ENCODE assay signal across 8 cellular contexts in genomic region chr22:40950888-40951794, GRCh38. TPM values are rescaled to one million over a fixed set of nuclear protein-coding genes. Genes with fewer than 3 reads are reported as not detected.
DNase-seq lines count a peak whose midpoint lies in the region; ATAC-seq and TF ChIP-seq lines count a peak whose summit lies in the region.

RBX1 (plus strand) TSS chr22:40951378; CDS start chr22:40951399, 21 bp downstream.

- H3K9ac ChIP-seq in mucosa of stomach (ENCODE audit: low read length) = peak within 1 kb of the TSS; percentile 95

- peak; percentile 70 for ATAC-seq in GM21717 (IDR thresholded peaks at IDR 0.05; ENCODE audit: unreplicated experiment)
- ATAC-seq in activated T-cell treated with anti-CD3 and anti-CD28 coated beads, Interleukin-2, amount 50 U/mL, for 4 hours = peak; percentile 85 to 87

- in situ Hi-C loops in KBM-7 (cut with MboI; ENCODE audit: low pct_unique_long_range_greater_than_20kb, low sequenced_read_pairs) = no loop called here

- H3K36me3 ChIP-seq in esophagus (ENCODE audit: control insufficient read depth in 2 of 2, insufficient read depth in 2 of 2, low read length in 1 of 2) = no peaks in the 10 kb centered on the region
- no peaks in the 10 kb centered on the region for H3K36me3 ChIP-seq in mucosa of stomach (ENCODE audit: control insufficient read depth, insufficient read depth, low read length)

- peaks cover 27% of the 10 kb centered on the region for H3K4me1 Mint-ChIP-seq in activated T-cell treated with anti-CD3 and anti-CD28 coated beads, Interleukin-2, amount 50 U/mL, for 4 hours (ENCODE audit: low read depth)

- no peaks in the 10 kb centered on the region for H3K4me1 ChIP-seq in esophagus (ENCODE audit: control insufficient read depth in 2 of 2, insufficient read depth in 2 of 2, low read length in 1 of 2)
- peaks cover 11% of the 10 kb centered on the region for H3K4me1 ChIP-seq in mucosa of stomach (ENCODE audit: control insufficient read depth, insufficient read depth, low read length)

- peak within 1 kb of the TSS; percentile 94 to 96 for H3K27ac ChIP-seq in esophagus (ENCODE audit: low read depth in 2 of 2, low read length in 1 of 2)

- peak within 1 kb of the TSS; percentile 98 for H3K4me3 Mint-ChIP-seq in activated T-cell treated with anti-CD3 and anti-CD28 coated beads, Interleukin-2, amount 50 U/mL, for 4 hours

- no peaks in the 10 kb centered on the region for H3K27me3 ChIP-seq in esophagus (ENCODE audit: control insufficient read depth in 1 of 2, insufficient read depth in 2 of 2, low read length in 2 of 2)
- no peaks in the 10 kb centered on the region for H3K27me3 ChIP-seq in mucosa of stomach (ENCODE audit: control insufficient read depth, insufficient read depth, low read length)

- no peaks in the 10 kb centered on the region for H3K27me3 Mint-ChIP-seq in activated T-cell treated with anti-CD3 and anti-CD28 coated beads, Interleukin-2, amount 50 U/mL, for 4 hours (ENCODE audit: low read depth)

- no peaks in the 10 kb centered on the region for H3K9me3 Mint-ChIP-seq in activated T-cell treated with anti-CD3 and anti-CD28 coated beads, Interleukin-2, amount 50 U/mL, for 4 hours

- 0% methylated on average over 84 to 94 of the region's 94 CpGs for WGBS in esophagus, 2 donors

- H3K9me3 ChIP-seq in esophagus (ENCODE audit: control insufficient read depth in 2 of 2, insufficient read depth in 1 of 2, low read depth in 1 of 2, low read length in 1 of 2) = no peaks in the 10 kb centered on the region
- no peaks in the 10 kb centered on the region for H3K9me3 ChIP-seq in mucosa of stomach (ENCODE audit: control insufficient read depth, low read length)

- peak; percentile 95 for DNase-seq in DMS153 treated with DMSO at 0.1 percent for 48 hours (lab: John Stamatoyannopoulos, UW; ENCODE audit: unreplicated experiment)
- DNase-seq in KBM-7 = peak; percentile 98
- DNase-seq in activated T-cell treated with anti-CD3 and anti-CD28 coated beads, Interleukin-2, amount 50 U/mL, for 4 hours = peak; percentile 99
- DNase-seq in stimulated activated CD8-positive, alpha-beta memory T cell treated with anti-CD3 and anti-CD28 coated beads, Interleukin-7, amount 100 ng/mL, for 1 hour (ENCODE audit: low read depth in 2 of 2) = peak; percentile 96 to 98

- H3K4me3 ChIP-seq in esophagus (ENCODE audit: low read depth in 1 of 2, low read length in 2 of 2) (peak within 1 kb of the TSS; percentile 83 to 87), mucosa of stomach (ENCODE audit: low read length) (peak within 1 kb of the TSS; percentile 87)

- peaks cover 9% of the 10 kb centered on the region for H3K36me3 Mint-ChIP-seq in activated T-cell treated with anti-CD3 and anti-CD28 coated beads, Interleukin-2, amount 50 U/mL, for 4 hours (ENCODE audit: insufficient read depth)

TF ChIP-seq in PFSK-1, 5 proteins besides CTCF, POLR2A, EP300 and RAD21:
- peak; percentile 72 for TF ChIP-seq FOXP2 (optimal IDR thresholded peaks at IDR 0.05; ENCODE audit: borderline replicate concordance, extremely low read depth, extremely low read length, insufficient read depth)
- peak; percentile 65; the same call in 1 of the 2 replicates for TF ChIP-seq TAF1 (IDR thresholded peaks at IDR 0.05; ENCODE audit: borderline replicate concordance, insufficient read depth, low read length)
- TF ChIP-seq REST (IDR thresholded peaks at IDR 0.05; ENCODE audit: insufficient read depth in 1 of 2, low read depth in 2 of 2, low read length in 2 of 2) = 0 out of 4 replicates have a peak, but pooled peaks of 1 of the 2 experiments have one; percentile 27
- TF ChIP-seq POLR2AphosphoS5 (IDR thresholded peaks at IDR 0.05; ENCODE audit: low read depth, low read length) = peak; percentile 27
- TF ChIP-seq SIN3A (IDR thresholded peaks at IDR 0.05; ENCODE audit: borderline replicate concordance, insufficient read depth, low read length) = no peak

RNA-seq across cellular contexts. Expression of gene RBX1, which starts in this region (rescaled TPM):
- 32.8 TPM for polyA plus RNA-seq in PFSK-1 (2012; ENCODE audit: insufficient read length, low read depth)
- total RNA-seq in activated T-cell treated with anti-CD3 and anti-CD28 coated beads, Interleukin-2, amount 50 U/mL, for 4 hours = 10 to 100 TPM; 82.6 to 86.0 (median 85.7) TPM
- 10 to 100 TPM; 67.5 to 75.2 TPM for polyA plus RNA-seq in esophagus

Comparison
In these comparisons a context has a peak if more than half of its experiments do, and no peak if none do; other contexts are left out.
1. Peak in every context shown above with its lines: DNase-seq, ATAC-seq, H3K4me3 ChIP-seq and H3K27ac ChIP-seq.